ENCODE assay signal across 17 cellular contexts in the genomic region with DNA sequence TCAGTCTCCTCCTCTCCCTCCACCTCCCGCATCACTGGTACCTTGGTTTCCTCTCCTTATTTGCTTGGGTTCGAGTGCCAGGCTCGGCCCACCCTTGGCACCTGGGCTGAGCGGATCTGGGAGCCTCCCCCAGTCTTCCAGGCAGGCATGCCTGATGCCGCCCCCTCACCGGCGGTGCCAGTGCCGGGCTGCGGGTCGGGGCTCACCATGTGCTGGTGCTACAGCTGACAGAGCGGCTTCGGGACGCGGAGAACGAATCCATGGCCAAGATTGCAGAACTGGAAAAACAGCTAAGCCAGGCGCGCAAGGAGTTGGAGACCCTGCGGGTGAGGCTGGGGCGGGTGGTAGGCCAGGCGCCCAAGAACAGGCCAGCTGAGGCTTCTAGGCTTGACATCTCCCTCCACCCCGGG. TPM values are rescaled to one million over a fixed set of nuclear protein-coding genes. Genes with fewer than 3 reads are reported as not detected.
DNase-seq lines count a peak whose midpoint lies in the region; ATAC-seq and TF ChIP-seq lines count a peak whose summit lies in the region.
"Had no signal": no experiment of that assay in that cellular context is flagged by ENCODE, and none has a peak within 500 bp of the region (broad histone marks: within the 10 kb centered on the region; RNA-seq: fewer than 3 reads in every experiment).

No MANE protein-coding gene starts in this region.

- no peak overlapping the region for H2BK5ac ChIP-seq in trophoblast cell (ENCODE audit: low read depth, low read length, poor library complexity)

- no peak for TF ChIP-seq CTCF in hepatocyte (IDR thresholded peaks at IDR 0.05; ENCODE audit: poor library complexity)

- H3K27me3 ChIP-seq in hepatocyte = peaks cover 22% of the 10 kb centered on the region
- H3K27me3 ChIP-seq in trophoblast cell (ENCODE audit: insufficient read depth, low read length) = peaks cover 9% of the 10 kb centered on the region

- H4K8ac ChIP-seq in trophoblast cell (ENCODE audit: low read depth, low read length) = no peak overlapping the region

- 41% methylated on average over 19 of the region's 21 CpGs for WGBS in hepatocyte (ENCODE audit: low lambda C conversion rate, missing lambda C conversion rate)
- no CpG with 5 or more reads among the region's 21 CpGs for WGBS in trophoblast cell (ENCODE audit: extremely low coverage, insufficient coverage, insufficient read length)

- H3K4me2 ChIP-seq in hepatocyte = peak overlapping the region; percentile 97
- H3K4me2 ChIP-seq in trophoblast cell (ENCODE audit: low read length) = peak overlapping the region; percentile 64

- H3K9ac ChIP-seq in trophoblast cell (ENCODE audit: low read length) = no peak overlapping the region

- H2BK120ac ChIP-seq in trophoblast cell (ENCODE audit: insufficient read depth, low read length, poor library complexity) = no peak overlapping the region

- H3K4me3 ChIP-seq in hepatocyte = peak overlapping the region; percentile 58
- no peak overlapping the region for H3K4me3 ChIP-seq in trophoblast cell (ENCODE audit: low read depth, low read length)
- H3K4me3 ChIP-seq: psoas muscle, uterus had no signal

- ATAC-seq in SK-N-SH treated with all-trans-retinoic acid at 6 μM for 48 hours = peak; percentile 8
- no peak for ATAC-seq in HG03565 (IDR thresholded peaks at IDR 0.05; ENCODE audit: unreplicated experiment)
- ATAC-seq in HG03025 (IDR thresholded peaks at IDR 0.05; ENCODE audit: low FRiP score, unreplicated experiment) = no peak
- ATAC-seq: effector memory CD8-positive, alpha-beta T cell had no signal

- H2AFZ ChIP-seq in hepatocyte = no peak overlapping the region
- no peak overlapping the region for H2AFZ ChIP-seq in trophoblast cell (ENCODE audit: insufficient read depth, low read length, poor library complexity)

- no peak overlapping the region for H3K18ac ChIP-seq in trophoblast cell (ENCODE audit: low read length)

- H4K20me1 ChIP-seq in hepatocyte (ENCODE audit: insufficient read depth, poor library complexity, severe bottlenecking) = no peaks in the 10 kb centered on the region

- no peaks in the 10 kb centered on the region for H3K9me2 ChIP-seq in hepatocyte (replicated peaks; ENCODE audit: insufficient read depth)

- no peak overlapping the region for H3K27ac ChIP-seq in hepatocyte
- H3K27ac ChIP-seq in trophoblast cell (ENCODE audit: low read depth, low read length) = no peak overlapping the region
- H3K27ac ChIP-seq: psoas muscle, uterus had no signal

- H2AK5ac ChIP-seq in trophoblast cell (ENCODE audit: low read length) = no peak overlapping the region

- H3K4ac ChIP-seq in trophoblast cell (ENCODE audit: low read depth, low read length) = no peak overlapping the region

- H3K9me3 ChIP-seq in hepatocyte (ENCODE audit: low read depth) (no peaks in the 10 kb centered on the region), trophoblast cell (ENCODE audit: insufficient read depth, low read depth, low read length) (peaks cover 6% of the 10 kb centered on the region)
- H3K9me3 ChIP-seq: psoas muscle, uterus had no signal

- no peaks in the 10 kb centered on the region for H3K79me2 ChIP-seq in hepatocyte
- no peaks in the 10 kb centered on the region for H3K79me2 ChIP-seq in trophoblast cell (ENCODE audit: control insufficient read depth, insufficient read depth, low read length, poor library complexity)

- no peaks in the 10 kb centered on the region for H3K79me1 ChIP-seq in trophoblast cell (ENCODE audit: low read length)

- H2BK12ac ChIP-seq in trophoblast cell (ENCODE audit: low read length) = no peak overlapping the region

- no peak overlapping the region for H3K23ac ChIP-seq in trophoblast cell (ENCODE audit: low read length)

- peaks cover 10% of the 10 kb centered on the region for H3K4me1 ChIP-seq in hepatocyte (ENCODE audit: insufficient read depth)
- peaks cover 8 to 12% of the 10 kb centered on the region in 2 experiments for H3K4me1 ChIP-seq in trophoblast cell (ENCODE audit: control insufficient read depth in 1 of 2, insufficient read depth in 2 of 2, low read length in 2 of 2)
- H3K4me1 ChIP-seq: psoas muscle had no signal

- no peak overlapping the region for H3K14ac ChIP-seq in trophoblast cell (ENCODE audit: low read length)

- no peak overlapping the region for H4K12ac ChIP-seq in trophoblast cell (ENCODE audit: low read depth, low read length)

- DNase-seq in NCI-H146 (lab: John Stamatoyannopoulos, UW) = peak; percentile 26
- DNase-seq in NCI-H146 treated with DMSO at 0.1 percent for 48 hours (lab: John Stamatoyannopoulos, UW; ENCODE audit: unreplicated experiment) = no peak
- no peak for DNase-seq in hepatocyte (ENCODE audit: low spot score)
- peak; percentile 80 to 91 for DNase-seq in trophoblast cell
- DNase-seq in T-helper 9 cell = no peak
- DNase-seq: activated B cell treated with CpG ODN at 0.5 μM for 24 hours; activated gamma-delta T cell; effector memory CD8-positive, alpha-beta T cell; immature natural killer cell; NCI-H2107; psoas muscle; RPMI8226; uterus had no signal

- no peak overlapping the region for H4K91ac ChIP-seq in trophoblast cell (ENCODE audit: low read depth, low read length)

- H3K36me3 ChIP-seq in hepatocyte (replicated peaks; ENCODE audit: insufficient read depth, low read depth) = no peaks in the 10 kb centered on the region
- H3K36me3 ChIP-seq in trophoblast cell (ENCODE audit: control insufficient read depth in 1 of 2, insufficient read depth in 2 of 2, low read length in 2 of 2) = no peaks in the 10 kb centered on the region
- H3K36me3 ChIP-seq: uterus had no signal

TF ChIP-seq in SK-N-SH treated with all-trans-retinoic acid at 6 μM for 48 hours, 23 proteins besides CTCF, POLR2A, EP300 and RAD21 (continues in another document):
- TF ChIP-seq ISL1 (CRISPR knock-in tag; IDR thresholded peaks at IDR 0.05) (no peak), ESRRG (CRISPR knock-in tag; IDR thresholded peaks at IDR 0.05) (no peak), BACH2 (CRISPR knock-in tag; IDR thresholded peaks at IDR 0.05; ENCODE audit: borderline replicate concordance) (no peak), OSR1 (CRISPR knock-in tag; IDR thresholded peaks at IDR 0.05) (no peak), ZFP3 (CRISPR knock-in tag; IDR thresholded peaks at IDR 0.05) (no peak), ZNF565 (CRISPR knock-in tag; conservative IDR thresholded peaks at IDR 0.05; ENCODE audit: low read depth) (no peak), CSDC2 (CRISPR knock-in tag; IDR thresholded peaks at IDR 0.05) (no peak), ZFP30 (CRISPR knock-in tag; IDR thresholded peaks at IDR 0.05) (no peak), RARB (CRISPR knock-in tag; IDR thresholded peaks at IDR 0.05) (no peak), PPARA (CRISPR knock-in tag; IDR thresholded peaks at IDR 0.05; ENCODE audit: borderline replicate concordance) (no peak), SNAI2 (CRISPR knock-in tag; IDR thresholded peaks at IDR 0.05) (no peak), ZNF8 (CRISPR knock-in tag; IDR thresholded peaks at IDR 0.05) (no peak), ARNTL (CRISPR knock-in tag; IDR thresholded peaks at IDR 0.05; ENCODE audit: borderline replicate concordance, low read depth) (no peak), TOX (CRISPR knock-in tag; IDR thresholded peaks at IDR 0.05; ENCODE audit: borderline replicate concordance) (no peak), TCF4 (CRISPR knock-in tag; IDR thresholded peaks at IDR 0.05; ENCODE audit: borderline replicate concordance) (no peak)
- TF ChIP-seq, protein P1, sequence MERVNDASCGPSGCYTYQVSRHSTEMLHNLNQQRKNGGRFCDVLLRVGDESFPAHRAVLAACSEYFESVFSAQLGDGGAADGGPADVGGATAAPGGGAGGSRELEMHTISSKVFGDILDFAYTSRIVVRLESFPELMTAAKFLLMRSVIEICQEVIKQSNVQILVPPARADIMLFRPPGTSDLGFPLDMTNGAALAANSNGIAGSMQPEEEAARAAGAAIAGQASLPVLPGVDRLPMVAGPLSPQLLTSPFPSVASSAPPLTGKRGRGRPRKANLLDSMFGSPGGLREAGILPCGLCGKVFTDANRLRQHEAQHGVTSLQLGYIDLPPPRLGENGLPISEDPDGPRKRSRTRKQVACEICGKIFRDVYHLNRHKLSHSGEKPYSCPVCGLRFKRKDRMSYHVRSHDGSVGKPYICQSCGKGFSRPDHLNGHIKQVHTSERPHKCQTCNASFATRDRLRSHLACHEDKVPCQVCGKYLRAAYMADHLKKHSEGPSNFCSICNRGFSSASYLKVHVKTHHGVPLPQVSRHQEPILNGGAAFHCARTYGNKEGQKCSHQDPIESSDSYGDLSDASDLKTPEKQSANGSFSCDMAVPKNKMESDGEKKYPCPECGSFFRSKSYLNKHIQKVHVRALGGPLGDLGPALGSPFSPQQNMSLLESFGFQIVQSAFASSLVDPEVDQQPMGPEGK (CRISPR knock-in tag; IDR thresholded peaks at IDR 0.05; ENCODE audit: borderline replicate concordance) = no peak
- TF ChIP-seq, protein P2, sequence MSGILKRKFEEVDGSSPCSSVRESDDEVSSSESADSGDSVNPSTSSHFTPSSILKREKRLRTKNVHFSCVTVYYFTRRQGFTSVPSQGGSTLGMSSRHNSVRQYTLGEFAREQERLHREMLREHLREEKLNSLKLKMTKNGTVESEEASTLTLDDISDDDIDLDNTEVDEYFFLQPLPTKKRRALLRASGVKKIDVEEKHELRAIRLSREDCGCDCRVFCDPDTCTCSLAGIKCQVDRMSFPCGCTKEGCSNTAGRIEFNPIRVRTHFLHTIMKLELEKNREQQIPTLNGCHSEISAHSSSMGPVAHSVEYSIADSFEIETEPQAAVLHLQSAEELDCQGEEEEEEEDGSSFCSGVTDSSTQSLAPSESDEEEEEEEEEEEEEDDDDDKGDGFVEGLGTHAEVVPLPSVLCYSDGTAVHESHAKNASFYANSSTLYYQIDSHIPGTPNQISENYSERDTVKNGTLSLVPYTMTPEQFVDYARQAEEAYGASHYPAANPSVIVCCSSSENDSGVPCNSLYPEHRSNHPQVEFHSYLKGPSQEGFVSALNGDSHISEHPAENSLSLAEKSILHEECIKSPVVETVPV (CRISPR knock-in tag; IDR thresholded peaks at IDR 0.05) = no peak
- TF ChIP-seq, protein P3, sequence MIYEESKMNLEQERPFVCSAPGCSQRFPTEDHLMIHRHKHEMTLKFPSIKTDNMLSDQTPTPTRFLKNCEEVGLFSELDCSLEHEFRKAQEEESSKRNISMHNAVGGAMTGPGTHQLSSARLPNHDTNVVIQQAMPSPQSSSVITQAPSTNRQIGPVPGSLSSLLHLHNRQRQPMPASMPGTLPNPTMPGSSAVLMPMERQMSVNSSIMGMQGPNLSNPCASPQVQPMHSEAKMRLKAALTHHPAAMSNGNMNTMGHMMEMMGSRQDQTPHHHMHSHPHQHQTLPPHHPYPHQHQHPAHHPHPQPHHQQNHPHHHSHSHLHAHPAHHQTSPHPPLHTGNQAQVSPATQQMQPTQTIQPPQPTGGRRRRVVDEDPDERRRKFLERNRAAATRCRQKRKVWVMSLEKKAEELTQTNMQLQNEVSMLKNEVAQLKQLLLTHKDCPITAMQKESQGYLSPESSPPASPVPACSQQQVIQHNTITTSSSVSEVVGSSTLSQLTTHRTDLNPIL (CRISPR knock-in tag; IDR thresholded peaks at IDR 0.05; ENCODE audit: low read depth) = no peak

RNA-seq across cellular contexts. Expression of a gene that starts 19.2 kb away (rescaled TPM):
- total RNA-seq in hepatocyte = 0.30 and 1.4 TPM in 2 replicates
- 1.2 and 2.9 TPM in 2 replicates for polyA plus RNA-seq in hepatocyte
- 2.4 and 2.8 TPM in 2 replicates for polyA plus RNA-seq in trophoblast cell (2013)

RNA-seq across cellular contexts. Expression of a gene that starts 21.0 kb away (rescaled TPM):
- not detected in 2 replicates for total RNA-seq in hepatocyte
- polyA plus RNA-seq in hepatocyte = 0.19 and 0.31 TPM in 2 replicates
- not detected in 2 replicates for polyA plus RNA-seq in trophoblast cell (2013)
- total RNA-seq: A172, uterus had no signal
- polyA plus RNA-seq: psoas muscle had no signal

Comparison
In these comparisons a context has a peak if more than half of its experiments do, and no peak if none do; other contexts are left out.
1. DNase-seq: peak in NCI-H146 (single experiment) and trophoblast cell (2 of 2); none in NCI-H146 treated with DMSO at 0.1 percent for 48 hours (single experiment), hepatocyte (single experiment) and T-helper 9 cell (single experiment).